In the genomic region with DNA sequence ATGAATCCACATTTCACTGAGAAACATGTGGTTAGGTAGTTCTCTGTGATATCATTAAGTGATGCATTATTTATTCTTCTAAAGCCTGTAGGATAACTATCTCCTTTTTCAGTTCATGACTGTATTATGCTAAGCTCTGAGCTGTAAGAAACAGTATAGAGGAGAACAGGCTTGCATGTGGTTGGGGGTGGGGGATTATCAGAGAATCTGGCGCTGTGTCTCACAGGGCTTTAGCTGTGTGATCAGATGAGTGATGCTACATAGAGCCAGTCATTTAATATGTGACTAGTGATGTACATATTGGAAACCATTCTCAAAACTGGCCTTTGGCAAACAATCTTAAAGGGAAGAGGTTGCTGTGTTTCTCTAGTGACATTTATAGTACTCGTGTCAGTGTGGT, we compare ENCODE assay signal across 17 cellular contexts.
DNase-seq lines count a peak whose midpoint lies in the region; ATAC-seq, FAIRE-seq and TF ChIP-seq lines count a peak whose summit lies in the region.
"Had no signal": no experiment of that assay in that cellular context is flagged by ENCODE, and none has a peak within 500 bp of the region (broad histone marks: within the 10 kb centered on the region; RNA-seq: fewer than 3 reads in every experiment).

No MANE protein-coding gene starts in this region.

- WGBS in urinary bladder = 30% methylated on average over 2 of the region's 2 CpGs

- H3K4me1 ChIP-seq in urinary bladder (ENCODE audit: insufficient read depth) = no peaks in the 10 kb centered on the region
- H3K4me1 ChIP-seq: BE2C had no signal

- no peaks in the 10 kb centered on the region for H3K9me2 ChIP-seq in neural cell (ENCODE audit: insufficient read depth, low read length)

- H3K4me3 ChIP-seq in WERI-Rb-1 (ENCODE audit: low read depth, low read length) (no peak overlapping the region), neural cell (ENCODE audit: low read length) (peak overlapping the region; percentile 40), urinary bladder (ENCODE audit: low read depth, low read length) (no peak overlapping the region)
- H3K4me3 ChIP-seq: HAP-1 had no signal

- no peaks in the 10 kb centered on the region for H3K36me3 ChIP-seq in WERI-Rb-1
- no peaks in the 10 kb centered on the region for H3K36me3 ChIP-seq in neural cell (ENCODE audit: insufficient read depth, low read length)
- no peaks in the 10 kb centered on the region for H3K36me3 ChIP-seq in urinary bladder (ENCODE audit: insufficient read depth)
- H3K36me3 ChIP-seq: BE2C, HAP-1 had no signal

- TF ChIP-seq EP300 in neural cell (conservative IDR thresholded peaks at IDR 0.05; ENCODE audit: poor library complexity, severe bottlenecking) = no peak

- H3F3A ChIP-seq in neural cell (ENCODE audit: insufficient read depth, low read length, poor library complexity, severe bottlenecking) = peaks cover 5% of the 10 kb centered on the region

- no peaks in the 10 kb centered on the region for H3K79me2 ChIP-seq in neural cell (replicated peaks; ENCODE audit: insufficient read depth, low read length)

- peak; percentile 88 for FAIRE-seq in D721Med (lab: Jason Lieb, UNC)
- FAIRE-seq: A204.1, GM12892, GM19239, H1 had no signal

- TF ChIP-seq RAD21 in neural cell (conservative IDR thresholded peaks at IDR 0.05) = no peak

- TF ChIP-seq CTCF in D721Med (IDR thresholded peaks at IDR 0.05; ENCODE audit: insufficient read depth, missing control alignments) (no peak), WERI-Rb-1 (IDR thresholded peaks at IDR 0.05; ENCODE audit: low read depth, low read length) (no peak), neural cell (IDR thresholded peaks at IDR 0.05; ENCODE audit: poor library complexity, severe bottlenecking) (no peak)

- H3K27me3 ChIP-seq in WERI-Rb-1 (ENCODE audit: insufficient read depth, low read depth, severe bottlenecking) (no peaks in the 10 kb centered on the region), neural cell (ENCODE audit: insufficient read depth, low read depth, low read length) (no peaks in the 10 kb centered on the region)

- H3K4me2 ChIP-seq in neural cell (ENCODE audit: low read length) = peak overlapping the region; percentile 32

- H2AFZ ChIP-seq in neural cell (ENCODE audit: low read depth, low read length) = no peak overlapping the region

- H3K27ac ChIP-seq in WERI-Rb-1 = peak overlapping the region; percentile 11
- no peak overlapping the region for H3K27ac ChIP-seq in neural cell (ENCODE audit: low read length)
- H3K27ac ChIP-seq in urinary bladder (ENCODE audit: low read depth) = peak overlapping the region; percentile 5
- H3K27ac ChIP-seq: C4-2B had no signal

- ATAC-seq in GM19452 (IDR thresholded peaks at IDR 0.05; ENCODE audit: unreplicated experiment) = no peak

- H3K9me3 ChIP-seq in WERI-Rb-1 (ENCODE audit: severe bottlenecking) (no peaks in the 10 kb centered on the region), neural cell (ENCODE audit: low read length) (no peaks in the 10 kb centered on the region)
- H3K9me3 ChIP-seq: BE2C, HAP-1 had no signal

- DNase-seq in D721Med (ENCODE audit: insufficient read length, low spot score) (no peak), WERI-Rb-1 (peak; percentile 71), MV-4-11 (lab: John Stamatoyannopoulos, UW) (no peak), AML-193 (lab: John Stamatoyannopoulos, UW) (no peak)
- DNase-seq: BE2C; CD4-positive, alpha-beta memory T cell; DND-41; GDM1 had no signal

- no peak overlapping the region for H3K9ac ChIP-seq in neural cell (ENCODE audit: low read length)

- H4K20me1 ChIP-seq in neural cell (ENCODE audit: insufficient read depth) = no peaks in the 10 kb centered on the region

TF ChIP-seq in neural cell, 6 proteins besides CTCF, POLR2A, EP300 and RAD21:
- no peak for TF ChIP-seq POLR2AphosphoS5 (IDR thresholded peaks at IDR 0.05)
- no peak for TF ChIP-seq TAF1 (IDR thresholded peaks at IDR 0.05; ENCODE audit: low read depth)
- TF ChIP-seq, protein P1, sequence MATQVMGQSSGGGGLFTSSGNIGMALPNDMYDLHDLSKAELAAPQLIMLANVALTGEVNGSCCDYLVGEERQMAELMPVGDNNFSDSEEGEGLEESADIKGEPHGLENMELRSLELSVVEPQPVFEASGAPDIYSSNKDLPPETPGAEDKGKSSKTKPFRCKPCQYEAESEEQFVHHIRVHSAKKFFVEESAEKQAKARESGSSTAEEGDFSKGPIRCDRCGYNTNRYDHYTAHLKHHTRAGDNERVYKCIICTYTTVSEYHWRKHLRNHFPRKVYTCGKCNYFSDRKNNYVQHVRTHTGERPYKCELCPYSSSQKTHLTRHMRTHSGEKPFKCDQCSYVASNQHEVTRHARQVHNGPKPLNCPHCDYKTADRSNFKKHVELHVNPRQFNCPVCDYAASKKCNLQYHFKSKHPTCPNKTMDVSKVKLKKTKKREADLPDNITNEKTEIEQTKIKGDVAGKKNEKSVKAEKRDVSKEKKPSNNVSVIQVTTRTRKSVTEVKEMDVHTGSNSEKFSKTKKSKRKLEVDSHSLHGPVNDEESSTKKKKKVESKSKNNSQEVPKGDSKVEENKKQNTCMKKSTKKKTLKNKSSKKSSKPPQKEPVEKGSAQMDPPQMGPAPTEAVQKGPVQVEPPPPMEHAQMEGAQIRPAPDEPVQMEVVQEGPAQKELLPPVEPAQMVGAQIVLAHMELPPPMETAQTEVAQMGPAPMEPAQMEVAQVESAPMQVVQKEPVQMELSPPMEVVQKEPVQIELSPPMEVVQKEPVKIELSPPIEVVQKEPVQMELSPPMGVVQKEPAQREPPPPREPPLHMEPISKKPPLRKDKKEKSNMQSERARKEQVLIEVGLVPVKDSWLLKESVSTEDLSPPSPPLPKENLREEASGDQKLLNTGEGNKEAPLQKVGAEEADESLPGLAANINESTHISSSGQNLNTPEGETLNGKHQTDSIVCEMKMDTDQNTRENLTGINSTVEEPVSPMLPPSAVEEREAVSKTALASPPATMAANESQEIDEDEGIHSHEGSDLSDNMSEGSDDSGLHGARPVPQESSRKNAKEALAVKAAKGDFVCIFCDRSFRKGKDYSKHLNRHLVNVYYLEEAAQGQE (IDR thresholded peaks at IDR 0.05; ENCODE audit: borderline replicate concordance) = no peak
- TF ChIP-seq EZH2 (IDR thresholded peaks at IDR 0.05; ENCODE audit: borderline replicate concordance, insufficient read depth, low read length, poor library complexity, severe bottlenecking) = no peak
- TF ChIP-seq MXI1 (conservative IDR thresholded peaks at IDR 0.05; ENCODE audit: poor library complexity, severe bottlenecking) = no peak
- no peak for TF ChIP-seq SMC3 (conservative IDR thresholded peaks at IDR 0.05; ENCODE audit: poor library complexity)
